ENCODE assay signal across 1 cellular context in genomic region chr3:112561693-112562529, GRCh38.
TF ChIP-seq lines count a peak whose summit lies in the region.

ATG3 (minus strand) TSS chr3:112561962; CDS start chr3:112561528, 434 bp downstream.
SLC35A5 (plus strand) TSS chr3:112562045; CDS start chr3:112563404, 1,359 bp downstream.

TF ChIP-seq in WTC11, 78 proteins besides CTCF, POLR2A, EP300 and RAD21 (continued from another document):
- peak; percentile 100 for TF ChIP-seq USF1 (CRISPR knock-in tag; IDR thresholded peaks at IDR 0.05)
- no peak for TF ChIP-seq RELA (CRISPR knock-in tag; IDR thresholded peaks at IDR 0.05; ENCODE audit: borderline replicate concordance)
- TF ChIP-seq ZNF416 (CRISPR knock-in tag; IDR thresholded peaks at IDR 0.05): no peak
- peak; percentile 100 for TF ChIP-seq USF2 (CRISPR knock-in tag; IDR thresholded peaks at IDR 0.05)
- TF ChIP-seq NR3C1 (CRISPR knock-in tag; conservative IDR thresholded peaks at IDR 0.05; ENCODE audit: low read depth): no peak
- peak; percentile 90 for TF ChIP-seq FOXK1 (CRISPR knock-in tag; IDR thresholded peaks at IDR 0.05)
- TF ChIP-seq ZNF138 (CRISPR knock-in tag; conservative IDR thresholded peaks at IDR 0.05): peak; percentile 61; the same call in 1 of the 2 replicates
- TF ChIP-seq PRDM15 (CRISPR knock-in tag; IDR thresholded peaks at IDR 0.05): 0 out of 2 replicates have a peak, but pooled peaks have one; percentile 53
- TF ChIP-seq MAX (CRISPR knock-in tag; IDR thresholded peaks at IDR 0.05): peak; percentile 93
- TF ChIP-seq NR1H2 (CRISPR knock-in tag; IDR thresholded peaks at IDR 0.05): no peak
- TF ChIP-seq ZNF512 (CRISPR knock-in tag; IDR thresholded peaks at IDR 0.05; ENCODE audit: borderline replicate concordance): no peak
- no peak for TF ChIP-seq ZNF425 (CRISPR knock-in tag; conservative IDR thresholded peaks at IDR 0.05)
- TF ChIP-seq ZNF121 (CRISPR knock-in tag; IDR thresholded peaks at IDR 0.05): no peak
- no peak for TF ChIP-seq ZNF263 (CRISPR knock-in tag; IDR thresholded peaks at IDR 0.05; ENCODE audit: low read depth)
- no peak for TF ChIP-seq OVOL2 (CRISPR knock-in tag; IDR thresholded peaks at IDR 0.05; ENCODE audit: borderline replicate concordance)
- TF ChIP-seq AFF4 (CRISPR knock-in tag; IDR thresholded peaks at IDR 0.05; ENCODE audit: borderline replicate concordance): 0 out of 2 replicates have a peak, but pooled peaks have one; percentile 69
- TF ChIP-seq MLX (CRISPR knock-in tag; IDR thresholded peaks at IDR 0.05): no peak
- no peak for TF ChIP-seq CBFB (CRISPR knock-in tag; IDR thresholded peaks at IDR 0.05; ENCODE audit: low read depth)
- TF ChIP-seq JUN (CRISPR knock-in tag; IDR thresholded peaks at IDR 0.05): no peak
- 0 out of 2 replicates have a peak, but pooled peaks have one; percentile 19 for TF ChIP-seq ATF1 (CRISPR knock-in tag; IDR thresholded peaks at IDR 0.05)
- no peak for TF ChIP-seq JAZF1 (CRISPR knock-in tag; IDR thresholded peaks at IDR 0.05)
- TF ChIP-seq GRHL2 (CRISPR knock-in tag; IDR thresholded peaks at IDR 0.05; ENCODE audit: insufficient replicate concordance, severe bottlenecking): no peak
- peak; percentile 71; the same call in 1 of the 2 replicates for TF ChIP-seq CREB1 (CRISPR knock-in tag; IDR thresholded peaks at IDR 0.05)
- no peak for TF ChIP-seq FOXJ3 (CRISPR knock-in tag; IDR thresholded peaks at IDR 0.05; ENCODE audit: borderline replicate concordance)
- no peak for TF ChIP-seq ELF4 (CRISPR knock-in tag; IDR thresholded peaks at IDR 0.05; ENCODE audit: low read depth)
- TF ChIP-seq FOXP4 (CRISPR knock-in tag; IDR thresholded peaks at IDR 0.05): peak; percentile 74
- TF ChIP-seq E2F5 (CRISPR knock-in tag; IDR thresholded peaks at IDR 0.05): peak; percentile 79; the same call in 1 of the 2 replicates
- no peak for TF ChIP-seq NFYB (CRISPR knock-in tag; conservative IDR thresholded peaks at IDR 0.05; ENCODE audit: low read depth)
- no peak for TF ChIP-seq PRRX2 (CRISPR knock-in tag; IDR thresholded peaks at IDR 0.05)
- no peak for TF ChIP-seq SOX15 (CRISPR knock-in tag; IDR thresholded peaks at IDR 0.05)
- TF ChIP-seq E2F4 (CRISPR knock-in tag; IDR thresholded peaks at IDR 0.05; ENCODE audit: borderline replicate concordance, low read depth): 0 out of 2 replicates have a peak, but pooled peaks have one; percentile 32
- TF ChIP-seq SP1 (CRISPR knock-in tag; conservative IDR thresholded peaks at IDR 0.05): peak; percentile 89
